In the genomic region with DNA sequence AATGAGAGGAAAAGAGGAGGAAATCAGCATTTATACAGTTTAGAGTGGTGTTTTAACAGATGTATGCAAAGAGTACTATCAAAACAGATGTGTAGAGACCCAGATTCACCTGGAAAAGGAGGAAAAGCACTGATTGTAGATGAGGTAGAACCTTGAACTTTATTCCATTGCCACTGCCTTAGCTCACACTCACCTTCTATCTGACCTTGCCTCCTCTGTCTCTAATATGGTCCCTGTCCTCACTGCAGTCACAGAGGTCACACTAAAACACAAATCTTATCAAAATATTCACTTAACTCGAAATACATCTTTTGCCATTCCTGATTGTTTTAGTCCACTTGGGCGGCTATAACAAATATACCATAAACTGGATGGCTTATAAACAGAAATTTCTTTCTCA, we compare ENCODE assay signal across 24 cellular contexts.
"Had no signal": no experiment of that assay in that cellular context is flagged by ENCODE, and none has a peak within 500 bp of the region (broad histone marks: within the 10 kb centered on the region; RNA-seq: fewer than 3 reads in every experiment).

No MANE protein-coding gene starts in this region.

- H3K27me3 Mint-ChIP-seq: activated naive CD8-positive, alpha-beta T cell treated with anti-CD3 and anti-CD28 coated beads, Interleukin-2, amount 10 ng/mL, durations not matched to agents 7 days and 5 days; type B pancreatic cell had no signal

- H3K36me3 ChIP-seq: cardiac muscle cell, pancreas had no signal

- FAIRE-seq: islet of Langerhans, pancreas had no signal

- H3K27me3 ChIP-seq: cardiac muscle cell, dorsolateral prefrontal cortex, hepatocyte, pancreas, stomach had no signal

- H3K4me3 Mint-ChIP-seq: activated naive CD8-positive, alpha-beta T cell treated with anti-CD3 and anti-CD28 coated beads, Interleukin-2, amount 10 ng/mL, durations not matched to agents 7 days and 5 days; activated T-helper 1 cell treated with anti-CD3 and anti-CD28 coated beads, Interleukin-12 subunit alpha, Interleukin-12 subunit beta, Interleukin-2, Interleukin-4 antibody, amounts not matched to agents 30 ng/mL and 10 ng/mL and 1 ng/mL, durations not matched to agents 14 hours and 24 hours and 36 hours; endodermal cell; mesothelial cell of epicardium; type B pancreatic cell had no signal

- H3K27ac ChIP-seq: cardiac muscle cell, dorsolateral prefrontal cortex, epithelial cell of prostate, hepatocyte, lower lobe of right lung, pancreas, stomach had no signal

- H3K4me3 ChIP-seq: cardiac muscle cell, dorsolateral prefrontal cortex, hepatocyte, lower lobe of right lung, pancreas, smooth muscle cell, stomach had no signal

- H3K9me3 ChIP-seq: lower lobe of right lung, pancreas, stomach had no signal

- H3K27ac Mint-ChIP-seq: activated naive CD8-positive, alpha-beta T cell treated with anti-CD3 and anti-CD28 coated beads, Interleukin-2, amount 10 ng/mL, durations not matched to agents 7 days and 5 days; endodermal cell; mesothelial cell of epicardium; type B pancreatic cell had no signal

- ATAC-seq: left cardiac atrium, lower lobe of right lung, pancreas, sciatic nerve, SK-N-SH treated with all-trans-retinoic acid at 6 μM for 48 hours had no signal

- H3K4me1 Mint-ChIP-seq: endodermal cell had no signal

- DNase-seq: activated CD4-positive, alpha-beta T cell treated with anti-CD3 and anti-CD28 coated beads, Interleukin-2, amount 50 U/mL, for 1 hour; activated naive CD4-positive, alpha-beta T cell treated with Interleukin-2 at 50 U/mL for 16 hours; activated naive CD8-positive, alpha-beta T cell treated with anti-CD3 and anti-CD28 coated beads, Interleukin-2, amount 10 ng/mL, durations not matched to agents 7 days and 5 days; amygdala; dorsolateral prefrontal cortex; endodermal cell; foreskin fibroblast; left cardiac atrium; lower lobe of right lung; pancreas; stimulated activated CD4-positive, alpha-beta T cell treated with anti-CD3 and anti-CD28 coated beads, Interleukin-4, amount 100 ng/mL, for 1 hour; stomach; T-helper 1 cell; T1000 had no signal
